In the genomic region with DNA sequence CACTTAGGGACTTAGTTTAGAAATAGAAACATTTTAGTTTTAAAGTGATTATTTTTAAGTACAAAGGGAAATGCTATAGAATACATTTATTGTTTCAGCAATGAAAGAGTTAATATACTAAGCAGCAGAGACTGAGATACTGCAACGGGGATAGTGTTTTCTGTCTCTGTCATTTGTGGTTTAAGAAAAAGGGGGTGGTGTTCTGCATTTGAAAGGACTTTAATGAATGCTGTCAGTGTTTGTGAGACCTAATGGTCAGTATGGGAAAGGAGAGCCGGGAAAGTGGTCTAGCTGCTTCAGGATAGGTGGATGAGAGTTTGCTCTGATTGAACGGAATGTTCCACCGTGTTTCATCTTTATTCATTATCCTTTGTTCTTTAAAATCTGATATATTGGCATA, we compare ENCODE assay signal across 8 cellular contexts. TPM values are rescaled to one million over a fixed set of nuclear protein-coding genes. Genes with fewer than 3 reads are reported as not detected.
DNase-seq lines count a peak whose midpoint lies in the region; ATAC-seq and TF ChIP-seq lines count a peak whose summit lies in the region.

A gene with protein sequence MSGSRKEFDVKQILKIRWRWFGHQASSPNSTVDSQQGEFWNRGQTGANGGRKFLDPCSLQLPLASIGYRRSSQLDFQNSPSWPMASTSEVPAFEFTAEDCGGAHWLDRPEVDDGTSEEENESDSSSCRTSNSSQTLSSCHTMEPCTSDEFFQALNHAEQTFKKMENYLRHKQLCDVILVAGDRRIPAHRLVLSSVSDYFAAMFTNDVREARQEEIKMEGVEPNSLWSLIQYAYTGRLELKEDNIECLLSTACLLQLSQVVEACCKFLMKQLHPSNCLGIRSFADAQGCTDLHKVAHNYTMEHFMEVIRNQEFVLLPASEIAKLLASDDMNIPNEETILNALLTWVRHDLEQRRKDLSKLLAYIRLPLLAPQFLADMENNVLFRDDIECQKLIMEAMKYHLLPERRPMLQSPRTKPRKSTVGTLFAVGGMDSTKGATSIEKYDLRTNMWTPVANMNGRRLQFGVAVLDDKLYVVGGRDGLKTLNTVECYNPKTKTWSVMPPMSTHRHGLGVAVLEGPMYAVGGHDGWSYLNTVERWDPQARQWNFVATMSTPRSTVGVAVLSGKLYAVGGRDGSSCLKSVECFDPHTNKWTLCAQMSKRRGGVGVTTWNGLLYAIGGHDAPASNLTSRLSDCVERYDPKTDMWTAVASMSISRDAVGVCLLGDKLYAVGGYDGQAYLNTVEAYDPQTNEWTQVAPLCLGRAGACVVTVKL (plus strand): TSS at position 139 of the 400 bp plus-strand sequence. CDS start 421 bp downstream, outside the sequence.

- BruUV-seq in PC-9 (replicated peaks; lab: Mats Ljungman, UMichigan): no TSS peak

- H3F3A ChIP-seq in PC-9 (ENCODE audit: insufficient read depth, low read depth): peaks cover 14% of the 10 kb centered on the region; the same call in 1 of the 2 replicates

- POLR2A ChIA-PET in CD8-positive, alpha-beta T cell (lab: Charles Lee): no interaction called here
- POLR2A ChIA-PET in PC-9 (lab: Charles Lee; ENCODE audit: unreplicated experiment): no interaction called here

- H2AFZ ChIP-seq in PC-9: no peak within 1 kb of the TSS

- H3K9me3 ChIP-seq in CD8-positive, alpha-beta T cell (ENCODE audit: low read length): no peaks in the 10 kb centered on the region
- H3K9me3 ChIP-seq in PC-9 (ENCODE audit: insufficient read depth, low read depth): no peaks in the 10 kb centered on the region
- no peaks in the 10 kb centered on the region for H3K9me3 ChIP-seq in gastroesophageal sphincter

- no peak for TF ChIP-seq POLR2A in gastroesophageal sphincter (IDR thresholded peaks at IDR 0.05)

- H3K9me3 Mint-ChIP-seq in CD8-positive, alpha-beta T cell: no peaks in the 10 kb centered on the region
- no peaks in the 10 kb centered on the region for H3K9me3 Mint-ChIP-seq in nephron

- H3K4me1 ChIP-seq in CD8-positive, alpha-beta T cell (ENCODE audit: insufficient read depth, low read length): no peaks in the 10 kb centered on the region
- H3K4me1 ChIP-seq in PC-9 (replicated peaks; ENCODE audit: insufficient read depth): no peaks in the 10 kb centered on the region
- H3K4me1 ChIP-seq in gastroesophageal sphincter: peaks cover 0 to 40% (median 0%) of the 10 kb centered on the region in 3 donors

- peaks cover 18% of the 10 kb centered on the region for H3K4me1 Mint-ChIP-seq in CD8-positive, alpha-beta T cell (ENCODE audit: low read depth)
- H3K4me1 Mint-ChIP-seq in nephron: peaks cover 17% of the 10 kb centered on the region

- no peak within 1 kb of the TSS for H3K4me3 Mint-ChIP-seq in CD8-positive, alpha-beta T cell
- H3K4me3 Mint-ChIP-seq in nephron: peak within 1 kb of the TSS; percentile 16 to 44 (median 21)

- peaks cover 90% of the 10 kb centered on the region for H3K79me2 ChIP-seq in PC-9 (ENCODE audit: low read depth)

- H3K4me2 ChIP-seq in PC-9: no peak within 1 kb of the TSS

- CTCF ChIA-PET in CD8-positive, alpha-beta T cell (lab: Charles Lee): interaction anchor here (1.2 kb wide), 1 partner anchor 159 kb away, joined by 3 read pairs; no protein-coding TSS in a partner anchor
- CTCF ChIA-PET in PC-9 (lab: Charles Lee): no interaction called here

- H3K9me2 ChIP-seq in PC-9 (ENCODE audit: insufficient read depth): peaks cover 4% of the 10 kb centered on the region; the same call in 1 of the 2 replicates

- H3K36me3 Mint-ChIP-seq in CD8-positive, alpha-beta T cell: peaks cover under 1% of the 10 kb centered on the region
- no peaks in the 10 kb centered on the region for H3K36me3 Mint-ChIP-seq in nephron (ENCODE audit: low read depth)

- H3K27ac ChIP-seq in CD8-positive, alpha-beta T cell (ENCODE audit: low read depth, low read length): no peak within 1 kb of the TSS
- H3K27ac ChIP-seq in PC-9 (no peak within 1 kb of the TSS), gastroesophageal sphincter (no peak within 1 kb of the TSS)

- ATAC-seq in CD8-positive, alpha-beta T cell: no peak
- ATAC-seq in gastroesophageal sphincter: no peak
- ATAC-seq in HG03045 (IDR thresholded peaks at IDR 0.05; ENCODE audit: unreplicated experiment): no peak
- ATAC-seq in HG02571 (IDR thresholded peaks at IDR 0.05; ENCODE audit: unreplicated experiment): no peak

- no peak for DNase-seq in CD8-positive, alpha-beta T cell
- DNase-seq in PC-9: no peak
- no peak for DNase-seq in posterior cingulate gyrus
- no peak for DNase-seq in activated CD4-positive, alpha-beta T cell treated with anti-CD3 and anti-CD28 coated beads for 4 hours

- H3K4me3 ChIP-seq in CD8-positive, alpha-beta T cell (ENCODE audit: low read depth, low read length): no peak within 1 kb of the TSS
- H3K4me3 ChIP-seq in PC-9 (no peak within 1 kb of the TSS), gastroesophageal sphincter (no peak within 1 kb of the TSS)

- no peak for TF ChIP-seq EP300 in gastroesophageal sphincter (IDR thresholded peaks at IDR 0.05)

- no peaks in the 10 kb centered on the region for H3K36me3 ChIP-seq in CD8-positive, alpha-beta T cell (ENCODE audit: insufficient read depth, low read length)
- H3K36me3 ChIP-seq in PC-9 (ENCODE audit: low read depth) (peaks cover 9% of the 10 kb centered on the region), gastroesophageal sphincter (no peaks in the 10 kb centered on the region)

- 35 to 45% methylated on average over 4 of the region's 4 CpGs for WGBS in gastroesophageal sphincter (ENCODE audit: low coverage in 1 of 2), 2 donors

- H3K27me3 Mint-ChIP-seq in CD8-positive, alpha-beta T cell (ENCODE audit: low read depth): no peaks in the 10 kb centered on the region
- no peaks in the 10 kb centered on the region for H3K27me3 Mint-ChIP-seq in nephron (ENCODE audit: low read depth)

- peaks cover 8% of the 10 kb centered on the region for H4K20me1 ChIP-seq in PC-9 (ENCODE audit: insufficient read depth)

- H3K27ac Mint-ChIP-seq in CD8-positive, alpha-beta T cell: peak within 1 kb of the TSS; percentile 4
- H3K27ac Mint-ChIP-seq in nephron: peak within 1 kb of the TSS in 1 of 3 experiments; percentile 3

- intact Hi-C loops in CD8-positive, alpha-beta T cell (cut with DNase I, micrococcal nuclease): loop anchor here in 1 of 2 experiments (5.0 kb wide), 2 partner anchors 65 to 160 kb away; no protein-coding TSS in a partner anchor
- intact Hi-C loops in PC-9 (cut with micrococcal nuclease; ENCODE audit: unreplicated experiment): no loop called here
- intact Hi-C loops in posterior cingulate gyrus (cut with DNase I): no loop called here

- H3K27me3 ChIP-seq in CD8-positive, alpha-beta T cell (ENCODE audit: insufficient read depth, low read length): no peaks in the 10 kb centered on the region
- H3K27me3 ChIP-seq in PC-9 (ENCODE audit: insufficient read depth, low read depth): no peaks in the 10 kb centered on the region
- H3K27me3 ChIP-seq in gastroesophageal sphincter: no peaks in the 10 kb centered on the region

- TF ChIP-seq CTCF in CD8-positive, alpha-beta T cell (IDR thresholded peaks at IDR 0.05): no peak
- TF ChIP-seq CTCF in PC-9 (conservative IDR thresholded peaks at IDR 0.05): no peak
- TF ChIP-seq CTCF in gastroesophageal sphincter (IDR thresholded peaks at IDR 0.05): no peak
- TF ChIP-seq CTCF in nephron (IDR thresholded peaks at IDR 0.05; ENCODE audit: unreplicated experiment in 3 of 3): no peak

RNA-seq across cellular contexts. Expression of the gene that starts here (rescaled TPM):
- total RNA-seq in CD8-positive, alpha-beta T cell: 10 to 100 TPM; 11.8 to 13.2 TPM
- total RNA-seq in PC-9 (2021): 115 and 117 TPM in 2 replicates
- 100 to 1,000 TPM in 2 of 4 donors, 10 to 100 TPM in 2; 57.5 to 143 (median 106) TPM for total RNA-seq in gastroesophageal sphincter
